ENCODE assay signal across 1 cellular context in genomic region chr1:100342391-100342790, GRCh38.
TF ChIP-seq lines count a peak whose summit lies in the region.

No MANE protein-coding gene starts in this region.

TF ChIP-seq in K562, 482 proteins besides CTCF, POLR2A, EP300 and RAD21 (continued from another document):
- no peak for TF ChIP-seq CHD7 (IDR thresholded peaks at IDR 0.05; ENCODE audit: low read depth, low read length)
- no peak for TF ChIP-seq RBBP5 (IDR thresholded peaks at IDR 0.05; ENCODE audit: borderline replicate concordance, insufficient read depth, low read length, poor library complexity, severe bottlenecking)
- no peak for TF ChIP-seq TBL1XR1 (IDR thresholded peaks at IDR 0.05; ENCODE audit: low read length in 2 of 2)
- peak in 1 of 2 experiments; percentile 42; a peak in 1 of 4 replicates for TF ChIP-seq RCOR1 (IDR thresholded peaks at IDR 0.05; ENCODE audit: borderline replicate concordance in 1 of 2, low read depth in 2 of 2, low read length in 2 of 2)
- 0 out of 2 replicates have a peak, but pooled peaks have one; percentile 23 for TF ChIP-seq MECOM (CRISPR knock-in tag; IDR thresholded peaks at IDR 0.05)
- TF ChIP-seq MED1 (CRISPR knock-in tag; IDR thresholded peaks at IDR 0.05; ENCODE audit: borderline replicate concordance), result no peak
- no peak for TF ChIP-seq DNMT1 (IDR thresholded peaks at IDR 0.05)
- TF ChIP-seq ZNF316 (IDR thresholded peaks at IDR 0.05), result peak; percentile 70
- TF ChIP-seq MAFG (tag; conservative IDR thresholded peaks at IDR 0.05), result peak; percentile 37; the same call in 1 of the 2 replicates
- TF ChIP-seq ARID3A (IDR thresholded peaks at IDR 0.05; ENCODE audit: borderline replicate concordance, low read depth, low read length), result no peak
- no peak for TF ChIP-seq NCOA6 (IDR thresholded peaks at IDR 0.05)
- TF ChIP-seq HNRNPH1 (optimal IDR thresholded peaks at IDR 0.05; ENCODE audit: low read depth, low read length), result no peak
- 0 out of 2 replicates have a peak, but pooled peaks have one; percentile 9 for TF ChIP-seq ADNP (tag; IDR thresholded peaks at IDR 0.05)
- no peak for TF ChIP-seq RFX7 (CRISPR knock-in tag; IDR thresholded peaks at IDR 0.05)
- no peak for TF ChIP-seq ETV6 (IDR thresholded peaks at IDR 0.05; ENCODE audit: borderline replicate concordance in 1 of 2, low read depth in 2 of 2, low read length in 1 of 2)
- no peak for TF ChIP-seq ETV6 (CRISPR knock-in tag; IDR thresholded peaks at IDR 0.05; ENCODE audit: borderline replicate concordance)
- TF ChIP-seq SMARCB1 (IDR thresholded peaks at IDR 0.05; ENCODE audit: insufficient read length, low read depth), result no peak
- no peak for TF ChIP-seq NR4A1 (CRISPR knock-in tag; IDR thresholded peaks at IDR 0.05)
- TF ChIP-seq NR4A1 (tag; IDR thresholded peaks at IDR 0.05), result no peak
- TF ChIP-seq RNF2 (IDR thresholded peaks at IDR 0.05), result no peak
- no peak for TF ChIP-seq CCNT2 (IDR thresholded peaks at IDR 0.05; ENCODE audit: borderline replicate concordance, extremely low read depth, insufficient read length, low read depth, low read length)
- peak; percentile 71 for TF ChIP-seq C11orf30 (IDR thresholded peaks at IDR 0.05; ENCODE audit: low read depth)
- TF ChIP-seq CSDE1 (IDR thresholded peaks at IDR 0.05), result no peak
- TF ChIP-seq, protein P1, sequence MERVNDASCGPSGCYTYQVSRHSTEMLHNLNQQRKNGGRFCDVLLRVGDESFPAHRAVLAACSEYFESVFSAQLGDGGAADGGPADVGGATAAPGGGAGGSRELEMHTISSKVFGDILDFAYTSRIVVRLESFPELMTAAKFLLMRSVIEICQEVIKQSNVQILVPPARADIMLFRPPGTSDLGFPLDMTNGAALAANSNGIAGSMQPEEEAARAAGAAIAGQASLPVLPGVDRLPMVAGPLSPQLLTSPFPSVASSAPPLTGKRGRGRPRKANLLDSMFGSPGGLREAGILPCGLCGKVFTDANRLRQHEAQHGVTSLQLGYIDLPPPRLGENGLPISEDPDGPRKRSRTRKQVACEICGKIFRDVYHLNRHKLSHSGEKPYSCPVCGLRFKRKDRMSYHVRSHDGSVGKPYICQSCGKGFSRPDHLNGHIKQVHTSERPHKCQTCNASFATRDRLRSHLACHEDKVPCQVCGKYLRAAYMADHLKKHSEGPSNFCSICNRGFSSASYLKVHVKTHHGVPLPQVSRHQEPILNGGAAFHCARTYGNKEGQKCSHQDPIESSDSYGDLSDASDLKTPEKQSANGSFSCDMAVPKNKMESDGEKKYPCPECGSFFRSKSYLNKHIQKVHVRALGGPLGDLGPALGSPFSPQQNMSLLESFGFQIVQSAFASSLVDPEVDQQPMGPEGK (CRISPR knock-in tag; IDR thresholded peaks at IDR 0.05; ENCODE audit: borderline replicate concordance), result no peak
- TF ChIP-seq NFIX (CRISPR knock-in tag; IDR thresholded peaks at IDR 0.05; ENCODE audit: low read depth), result no peak
- TF ChIP-seq, protein P2, sequence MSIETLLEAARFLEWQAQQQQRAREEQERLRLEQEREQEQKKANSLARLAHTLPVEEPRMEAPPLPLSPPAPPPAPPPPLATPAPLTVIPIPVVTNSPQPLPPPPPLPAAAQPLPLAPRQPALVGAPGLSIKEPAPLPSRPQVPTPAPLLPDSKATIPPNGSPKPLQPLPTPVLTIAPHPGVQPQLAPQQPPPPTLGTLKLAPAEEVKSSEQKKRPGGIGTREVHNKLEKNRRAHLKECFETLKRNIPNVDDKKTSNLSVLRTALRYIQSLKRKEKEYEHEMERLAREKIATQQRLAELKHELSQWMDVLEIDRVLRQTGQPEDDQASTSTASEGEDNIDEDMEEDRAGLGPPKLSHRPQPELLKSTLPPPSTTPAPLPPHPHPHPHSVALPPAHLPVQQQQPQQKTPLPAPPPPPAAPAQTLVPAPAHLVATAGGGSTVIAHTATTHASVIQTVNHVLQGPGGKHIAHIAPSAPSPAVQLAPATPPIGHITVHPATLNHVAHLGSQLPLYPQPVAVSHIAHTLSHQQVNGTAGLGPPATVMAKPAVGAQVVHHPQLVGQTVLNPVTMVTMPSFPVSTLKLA (conservative IDR thresholded peaks at IDR 0.05), result no peak
- TF ChIP-seq ELF4 (CRISPR knock-in tag; IDR thresholded peaks at IDR 0.05), result no peak
- TF ChIP-seq PYGO2 (tag; IDR thresholded peaks at IDR 0.05), result no peak
